20 cellular contexts compared by ENCODE assay signal in genomic region chr9:79665383-79665782, GRCh38.
"Had no signal": no experiment of that assay in that cellular context is flagged by ENCODE, and none has a peak within 500 bp of the region (broad histone marks: within the 10 kb centered on the region; RNA-seq: fewer than 3 reads in every experiment).

No MANE protein-coding gene starts in this region.

- H3K4me3 Mint-ChIP-seq: activated CD4-positive, alpha-beta memory T cell treated with anti-CD3 and anti-CD28 coated beads, Interleukin-2, amount 10 ng/mL, durations not matched to agents 7 days and 5 days; activated CD4-positive, alpha-beta T cell treated with anti-CD3 and anti-CD28 coated beads, Interleukin-2, amount 10 ng/mL, durations not matched to agents 24 days and 14 days; activated naive CD4-positive, alpha-beta T cell treated with anti-CD3 and anti-CD28 coated beads, Interleukin-2, amount 10 ng/mL, durations not matched to agents 7 days and 5 days; naive thymus-derived CD4-positive, alpha-beta T cell; stimulated activated naive CD8-positive, alpha-beta T cell treated with anti-CD3 and anti-CD28 coated beads, Interleukin-15, amount 100 ng/mL, for 72 hours; T-helper 1 cell treated with Interleukin-12 subunit alpha and Interleukin-12 subunit beta and Interleukin-4 antibody, amounts not matched to agents 30 μg/mL and 1 μg/mL, for 36 hours had no signal

- H3K9me3 Mint-ChIP-seq: activated CD4-positive, alpha-beta memory T cell treated with anti-CD3 and anti-CD28 coated beads, Interleukin-2, amount 10 ng/mL, durations not matched to agents 7 days and 5 days; activated CD4-positive, alpha-beta T cell treated with anti-CD3 and anti-CD28 coated beads, Interleukin-2, amount 10 ng/mL, durations not matched to agents 24 days and 14 days; activated naive CD4-positive, alpha-beta T cell treated with anti-CD3 and anti-CD28 coated beads, Interleukin-2, amount 10 ng/mL, durations not matched to agents 7 days and 5 days; naive thymus-derived CD4-positive, alpha-beta T cell; stimulated activated naive CD8-positive, alpha-beta T cell treated with anti-CD3 and anti-CD28 coated beads, Interleukin-15, amount 100 ng/mL, for 72 hours; T-helper 1 cell treated with Interleukin-12 subunit alpha and Interleukin-12 subunit beta and Interleukin-4 antibody, amounts not matched to agents 30 μg/mL and 1 μg/mL, for 36 hours had no signal

- FAIRE-seq: bronchial epithelial cell, keratinocyte had no signal

- ATAC-seq: activated CD4-positive, CD25-positive, alpha-beta regulatory T cell treated with anti-CD3 and anti-CD28 coated beads, Interleukin-2, amount 50 U/mL, for 24 hours; naive thymus-derived CD4-positive, alpha-beta T cell; stimulated activated naive CD8-positive, alpha-beta T cell treated with anti-CD3 and anti-CD28 coated beads, Interleukin-15, amount 100 ng/mL, for 72 hours had no signal

- H3K27me3 Mint-ChIP-seq: activated CD4-positive, alpha-beta memory T cell treated with anti-CD3 and anti-CD28 coated beads, Interleukin-2, amount 10 ng/mL, durations not matched to agents 7 days and 5 days; activated CD4-positive, alpha-beta T cell treated with anti-CD3 and anti-CD28 coated beads, Interleukin-2, amount 10 ng/mL, durations not matched to agents 24 days and 14 days; activated naive CD4-positive, alpha-beta T cell treated with anti-CD3 and anti-CD28 coated beads, Interleukin-2, amount 10 ng/mL, durations not matched to agents 7 days and 5 days; naive thymus-derived CD4-positive, alpha-beta T cell; stimulated activated naive CD8-positive, alpha-beta T cell treated with anti-CD3 and anti-CD28 coated beads, Interleukin-15, amount 100 ng/mL, for 72 hours had no signal

- H3K27ac Mint-ChIP-seq: activated CD4-positive, alpha-beta memory T cell treated with anti-CD3 and anti-CD28 coated beads, Interleukin-2, amount 10 ng/mL, durations not matched to agents 7 days and 5 days; activated CD4-positive, alpha-beta T cell treated with anti-CD3 and anti-CD28 coated beads, Interleukin-2, amount 10 ng/mL, durations not matched to agents 24 days and 14 days; activated naive CD4-positive, alpha-beta T cell treated with anti-CD3 and anti-CD28 coated beads, Interleukin-2, amount 10 ng/mL, durations not matched to agents 7 days and 5 days; stimulated activated naive CD8-positive, alpha-beta T cell treated with anti-CD3 and anti-CD28 coated beads, Interleukin-15, amount 100 ng/mL, for 72 hours; T-helper 1 cell treated with Interleukin-12 subunit alpha and Interleukin-12 subunit beta and Interleukin-4 antibody, amounts not matched to agents 30 μg/mL and 1 μg/mL, for 36 hours had no signal

- DNase-seq: activated CD4-positive, alpha-beta memory T cell treated with anti-CD3 and anti-CD28 coated beads, Interleukin-2, amount 10 ng/mL, durations not matched to agents 7 days and 5 days; activated CD4-positive, alpha-beta T cell treated with anti-CD3 and anti-CD28 coated beads, Interleukin-2, amount 10 ng/mL, durations not matched to agents 24 days and 14 days; activated effector memory CD4-positive, alpha-beta T cell treated with anti-CD3 and anti-CD28 coated beads, Interleukin-2, amount 50 U/mL, for 16 hours; activated naive CD4-positive, alpha-beta T cell treated with anti-CD3 and anti-CD28 coated beads, Interleukin-2, amount 10 ng/mL, durations not matched to agents 7 days and 5 days; activated T-cell treated with anti-CD3 and anti-CD28 coated beads for 4 hours; amygdala; colonic mucosa; left ventricle myocardium inferior; naive thymus-derived CD4-positive, alpha-beta T cell; stimulated activated CD4-positive, alpha-beta T cell treated with anti-CD3 and anti-CD28 coated beads, Interleukin-1b, Interleukin-23, amount 100 ng/mL, for 48 hours; stimulated activated naive CD8-positive, alpha-beta T cell treated with anti-CD3 and anti-CD28 coated beads, Interleukin-15, amount 100 ng/mL, for 72 hours; tibial artery had no signal

- H3K36me3 ChIP-seq: colonic mucosa, left ventricle myocardium inferior, right lobe of liver, tibial artery had no signal

- H3K4me3 ChIP-seq: colonic mucosa, left ventricle myocardium inferior, right lobe of liver, skin epidermis, tibial artery had no signal

- H3K27ac ChIP-seq: colonic mucosa, epithelial cell of prostate, left ventricle myocardium inferior, parathyroid adenoma, right lobe of liver, skin epidermis, tibial artery had no signal

- H3K9me3 ChIP-seq: colonic mucosa, left ventricle myocardium inferior, right lobe of liver, tibial artery had no signal
